19 cellular contexts compared by ENCODE assay signal in the genomic region with DNA sequence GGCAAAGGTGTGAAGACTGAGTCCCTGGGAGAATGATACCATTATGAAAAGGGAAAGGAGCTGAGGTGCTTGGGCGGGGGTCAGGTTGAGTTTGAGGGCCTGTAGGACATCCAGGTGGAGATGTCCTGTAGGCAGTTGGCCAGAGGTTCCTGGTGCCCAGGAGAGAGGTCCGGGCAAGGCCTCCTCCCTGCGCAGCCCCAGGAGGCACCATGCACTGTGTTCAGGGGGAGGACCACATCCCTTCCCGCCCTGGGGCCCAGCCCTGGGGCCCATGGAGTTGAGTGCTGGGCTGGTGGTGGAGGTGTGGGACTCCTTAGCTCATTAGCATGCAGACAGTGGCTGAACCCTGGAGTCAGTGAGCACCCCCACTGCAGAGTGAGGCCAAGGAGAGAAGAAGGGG. TPM values are rescaled to one million over a fixed set of nuclear protein-coding genes. Genes with fewer than 3 reads are reported as not detected.
"Had no signal": no experiment of that assay in that cellular context is flagged by ENCODE, and none has a peak within 500 bp of the region (broad histone marks: within the 10 kb centered on the region; RNA-seq: fewer than 3 reads in every experiment).

No MANE protein-coding gene starts in this region.

- H3K27ac ChIP-seq: hepatocyte, sigmoid colon, testis, upper lobe of right lung had no signal

- H3K9me3 Mint-ChIP-seq: activated B cell treated with CpG ODN at 0.5 μM for 24 hours; activated CD4-positive, alpha-beta T cell treated with anti-CD3 and anti-CD28 coated beads, Interleukin-2, amount 10 ng/mL, durations not matched to agents 24 days and 14 days; activated naive CD4-positive, alpha-beta T cell treated with anti-CD3 and anti-CD28 coated beads, Interleukin-2, amount 50 U/mL, for 24 hours; activated T-helper 2 cell treated with anti-CD3 and anti-CD28 coated beads, Interferon-gamma antibody, Interleukin-2, Interleukin-4, amounts not matched to agents 10 μg/mL and 5 μg/mL and 100 μg/mL, durations not matched to agents 14 hours and 24 hours and 36 hours; naive B cell; stimulated activated naive CD8-positive, alpha-beta T cell treated with anti-CD3 and anti-CD28 coated beads, Interleukin-15, Interleukin-2, amounts not matched to agents 100 ng/mL and 50 ng/mL, for 24 hours; T-helper 1 cell treated with Interleukin-12 subunit alpha and Interleukin-12 subunit beta and Interleukin-4 antibody, amounts not matched to agents 30 μg/mL and 1 μg/mL, for 36 hours had no signal

- DNase-seq: activated B cell treated with CpG ODN at 0.5 μM for 24 hours; activated CD4-positive, alpha-beta T cell treated with anti-CD3 and anti-CD28 coated beads, Interleukin-2, amount 10 ng/mL, durations not matched to agents 24 days and 14 days; activated T-cell treated with anti-CD3 and anti-CD28 coated beads for 4 hours; amygdala; naive B cell; sigmoid colon; stimulated activated CD4-positive, alpha-beta T cell treated with anti-CD3 and anti-CD28 coated beads, Interleukin-2, amount 100 ng/mL, for 48 hours; testis had no signal

- H3K27ac Mint-ChIP-seq: activated B cell treated with CpG ODN at 0.5 μM for 24 hours; activated CD4-positive, alpha-beta T cell treated with anti-CD3 and anti-CD28 coated beads, Interleukin-2, amount 10 ng/mL, durations not matched to agents 24 days and 14 days; activated naive CD4-positive, alpha-beta T cell treated with anti-CD3 and anti-CD28 coated beads, Interleukin-2, amount 50 U/mL, for 24 hours; activated T-helper 2 cell treated with anti-CD3 and anti-CD28 coated beads, Interferon-gamma antibody, Interleukin-2, Interleukin-4, amounts not matched to agents 10 μg/mL and 5 μg/mL and 100 μg/mL, durations not matched to agents 14 hours and 24 hours and 36 hours; naive B cell; stimulated activated naive CD8-positive, alpha-beta T cell treated with anti-CD3 and anti-CD28 coated beads, Interleukin-15, Interleukin-2, amounts not matched to agents 100 ng/mL and 50 ng/mL, for 24 hours; T-helper 1 cell treated with Interleukin-12 subunit alpha and Interleukin-12 subunit beta and Interleukin-4 antibody, amounts not matched to agents 30 μg/mL and 1 μg/mL, for 36 hours had no signal

- H3K4me3 Mint-ChIP-seq: activated B cell treated with CpG ODN at 0.5 μM for 24 hours; activated CD4-positive, alpha-beta T cell treated with anti-CD3 and anti-CD28 coated beads, Interleukin-2, amount 10 ng/mL, durations not matched to agents 24 days and 14 days; activated naive CD4-positive, alpha-beta T cell treated with anti-CD3 and anti-CD28 coated beads, Interleukin-2, amount 50 U/mL, for 24 hours; naive B cell; stimulated activated naive CD8-positive, alpha-beta T cell treated with anti-CD3 and anti-CD28 coated beads, Interleukin-15, Interleukin-2, amounts not matched to agents 100 ng/mL and 50 ng/mL, for 24 hours; T-helper 1 cell treated with Interleukin-12 subunit alpha and Interleukin-12 subunit beta and Interleukin-4 antibody, amounts not matched to agents 30 μg/mL and 1 μg/mL, for 36 hours had no signal

- H3K9me3 ChIP-seq: sigmoid colon, testis, upper lobe of right lung had no signal

- H3K4me1 ChIP-seq: testis, upper lobe of right lung had no signal

- H3K4me2 ChIP-seq: hepatocyte had no signal

- H3K79me2 ChIP-seq: hepatocyte had no signal

- H3K36me3 ChIP-seq: sigmoid colon, upper lobe of right lung had no signal

- H3K27me3 Mint-ChIP-seq: activated naive CD4-positive, alpha-beta T cell treated with anti-CD3 and anti-CD28 coated beads, Interleukin-2, amount 50 U/mL, for 24 hours had no signal

- H3K4me3 ChIP-seq: hepatocyte, sigmoid colon, testis, upper lobe of right lung had no signal

- H3K27me3 ChIP-seq: sigmoid colon, testis had no signal

- H3K36me3 Mint-ChIP-seq: activated naive CD4-positive, alpha-beta T cell treated with anti-CD3 and anti-CD28 coated beads, Interleukin-2, amount 50 U/mL, for 24 hours; naive B cell had no signal

- H2AFZ ChIP-seq: hepatocyte had no signal

RNA-seq across cellular contexts. Expression of gene FAIM2, which starts 5.6 kb away (rescaled TPM):
- total RNA-seq: activated B cell treated with CpG ODN at 0.5 μM for 24 hours, kidney epithelial cell, pulmonary artery endothelial cell had no signal

RNA-seq across cellular contexts. Expression of gene AQP2, which starts 41.2 kb away (rescaled TPM):
- total RNA-seq: activated B cell treated with CpG ODN at 0.5 μM for 24 hours; activated CD4-positive, alpha-beta T cell treated with anti-CD3 and anti-CD28 coated beads, Interleukin-2, amount 10 ng/mL, durations not matched to agents 24 days and 14 days; activated CD8-positive, alpha-beta memory T cell treated with anti-CD3 and anti-CD28 coated beads for 36 hours; activated T-helper 2 cell treated with anti-CD3 and anti-CD28 coated beads, Interferon-gamma antibody, Interleukin-2, Interleukin-4, amounts not matched to agents 10 μg/mL and 5 μg/mL and 100 μg/mL, durations not matched to agents 14 hours and 24 hours and 36 hours; kidney epithelial cell; liver; osteoblast; pulmonary artery endothelial cell; sigmoid colon; upper lobe of right lung had no signal
- polyA plus RNA-seq: liver, sigmoid colon had no signal

RNA-seq across cellular contexts. Expression of gene AQP5, which starts 52.3 kb away (rescaled TPM):
- total RNA-seq: activated B cell treated with CpG ODN at 0.5 μM for 24 hours; activated CD4-positive, alpha-beta T cell treated with anti-CD3 and anti-CD28 coated beads, Interleukin-2, amount 10 ng/mL, durations not matched to agents 24 days and 14 days; activated CD8-positive, alpha-beta memory T cell treated with anti-CD3 and anti-CD28 coated beads for 36 hours; activated T-helper 2 cell treated with anti-CD3 and anti-CD28 coated beads, Interferon-gamma antibody, Interleukin-2, Interleukin-4, amounts not matched to agents 10 μg/mL and 5 μg/mL and 100 μg/mL, durations not matched to agents 14 hours and 24 hours and 36 hours; kidney epithelial cell; liver; osteoblast; sigmoid colon had no signal
- polyA plus RNA-seq: liver had no signal
